Comparison of ENCODE assay signal across 19 cellular contexts in genomic region chr9:14529629-14530028, GRCh38.
DNase-seq lines count a peak whose midpoint lies in the region; ATAC-seq, FAIRE-seq and TF ChIP-seq lines count a peak whose summit lies in the region.
"Had no signal": no experiment of that assay in that cellular context is flagged by ENCODE, and none has a peak within 500 bp of the region (broad histone marks: within the 10 kb centered on the region; RNA-seq: fewer than 3 reads in every experiment).

No MANE protein-coding gene starts in this region.

- no peak overlapping the region for H3K9ac ChIP-seq in SK-N-MC (ENCODE audit: insufficient read length)
- H3K9ac ChIP-seq in H1 (replicated peaks in 1 of 4; ENCODE audit: extremely low read depth in 1 of 4, low read depth in 3 of 4, low read length in 3 of 4): no peak overlapping the region
- H3K9ac ChIP-seq: BLaER1 treated with 17β-estradiol and CSF1 and Interleukin-3, amounts not matched to agents 10 nM and 100 nM had no signal

- no peak overlapping the region for H3K23ac ChIP-seq in H1 (ENCODE audit: insufficient read length)

- H3K56ac ChIP-seq in H1 (replicated peaks; ENCODE audit: insufficient read length, low read depth, low read length): no peak overlapping the region

- no peak for TF ChIP-seq CTCF in H1 (IDR thresholded peaks at IDR 0.05; ENCODE audit: control extremely low read depth in 1 of 3, insufficient read depth in 1 of 3, low read depth in 1 of 3, low read length in 3 of 3)

- H2BK5ac ChIP-seq in H1 (ENCODE audit: low read depth, low read length): no peak overlapping the region

- H2BK120ac ChIP-seq in H1 (replicated peaks; ENCODE audit: low read depth, low read length): no peak overlapping the region

- no peak overlapping the region for H3K4me2 ChIP-seq in H1 (ENCODE audit: insufficient read depth in 1 of 2, low read depth in 2 of 2, low read length in 2 of 2)
- H3K4me2 ChIP-seq: BLaER1 treated with 17β-estradiol and CSF1 and Interleukin-3, amounts not matched to agents 10 nM and 100 nM had no signal

- H2AFZ ChIP-seq in H1 (ENCODE audit: low read length): no peak overlapping the region

- no peak for ATAC-seq in GM18907 (IDR thresholded peaks at IDR 0.05; ENCODE audit: unreplicated experiment)
- ATAC-seq: CD8-positive, alpha-beta T cell; GM23338; HCT116 had no signal

- H3K18ac ChIP-seq in H1 (ENCODE audit: extremely low read depth, low read length): no peak overlapping the region

- DNase-seq in NCI-H146 treated with DMSO at 0.1 percent for 48 hours (lab: John Stamatoyannopoulos, UW; ENCODE audit: unreplicated experiment): peak; percentile 46
- DNase-seq in NCI-H146 (lab: John Stamatoyannopoulos, UW): no peak
- peak; percentile 96 to 100 for DNase-seq in NCI-H446 (lab: John Stamatoyannopoulos, UW)
- no peak for DNase-seq in SK-N-MC (ENCODE audit: low read depth, low spot score)
- no peak for DNase-seq in H1 (ENCODE audit: low read depth in 1 of 2, low spot score in 2 of 2)
- DNase-seq in SIG-M5 treated with dmso at 0.1 percent for 504 hours (lab: John Stamatoyannopoulos, UW; ENCODE audit: unreplicated experiment): no peak
- DNase-seq: CD8-positive, alpha-beta T cell; COR-L47; DMS 273 treated with DMSO at 0.1 percent for 48 hours; DMS53; GDM1; H7; HFFc6 had no signal

- H2BK15ac ChIP-seq in H1 (ENCODE audit: low read length): no peak overlapping the region

- no peak for TF ChIP-seq POLR2A in H1 (IDR thresholded peaks at IDR 0.05; ENCODE audit: control extremely low read depth in 1 of 2, low read depth in 2 of 2, low read length in 2 of 2)

- no peaks in the 10 kb centered on the region for H3K23me2 ChIP-seq in H1 (ENCODE audit: low read depth, low read length)

- H3K79me2 ChIP-seq in H1 (ENCODE audit: control insufficient read depth in 1 of 2, insufficient read depth in 2 of 2, low read length in 2 of 2): no peaks in the 10 kb centered on the region

- no peak overlapping the region for H4K5ac ChIP-seq in H1 (ENCODE audit: insufficient read length, low read depth, low read length)

- H3K4me3 ChIP-seq in SK-N-MC (no peak overlapping the region), H1 (ENCODE audit: extremely low read depth in 1 of 4, insufficient read depth in 2 of 4, low read depth in 3 of 4, low read length in 4 of 4) (no peak overlapping the region)
- H3K4me3 ChIP-seq: BLaER1 treated with 17β-estradiol and CSF1 and Interleukin-3, amounts not matched to agents 10 nM and 100 nM; GM23338 had no signal

- H2BK12ac ChIP-seq in H1 (ENCODE audit: low read depth, low read length): no peak overlapping the region

- WGBS in H1 (ENCODE audit: extremely low coverage in 1 of 2, insufficient coverage in 1 of 2, insufficient read length in 1 of 2, insufficient replicate concordance in 2 of 2, low coverage in 1 of 2, low lambda C conversion rate in 2 of 2, missing lambda C conversion rate in 1 of 2), 2 experiments: 83% methylated on average over 4 of the region's 4 CpGs; no CpG with 5 or more reads in 1 of the 2 experiments

- no peaks in the 10 kb centered on the region for H3K27me3 ChIP-seq in H1 (replicated peaks in 1 of 4; ENCODE audit: control insufficient read depth in 3 of 4, extremely low read depth in 1 of 4, insufficient read depth in 3 of 4, low read length in 3 of 4)
- H3K27me3 ChIP-seq: BLaER1 treated with 17β-estradiol and CSF1 and Interleukin-3, amounts not matched to agents 10 nM and 100 nM had no signal

- H3K4ac ChIP-seq in H1 (replicated peaks; ENCODE audit: insufficient read length, low read depth, low read length): no peak overlapping the region

- H4K20me1 ChIP-seq in H1 (replicated peaks in 1 of 2; ENCODE audit: control insufficient read depth in 1 of 2, insufficient read depth in 2 of 2, low read length in 2 of 2): no peaks in the 10 kb centered on the region
- H4K20me1 ChIP-seq: BLaER1 treated with 17β-estradiol and CSF1 and Interleukin-3, amounts not matched to agents 10 nM and 100 nM had no signal

- no peaks in the 10 kb centered on the region for H3K9me3 ChIP-seq in SK-N-MC (ENCODE audit: low read depth, low read length)
- no peaks in the 10 kb centered on the region for H3K9me3 ChIP-seq in H1 (ENCODE audit: insufficient read depth in 2 of 2, low read depth in 1 of 2, low read length in 1 of 2)
- H3K9me3 ChIP-seq: BLaER1 treated with 17β-estradiol and CSF1 and Interleukin-3, amounts not matched to agents 10 nM and 100 nM had no signal

- H2BK20ac ChIP-seq in H1 (ENCODE audit: low read length): no peak overlapping the region

- CTCF ChIA-PET in H1 (lab: Charles Lee; ENCODE audit: partially characterized antibody): no interaction called here

- H3K4me1 ChIP-seq in H1 (replicated peaks in 1 of 4; ENCODE audit: control insufficient read depth in 3 of 4, insufficient read depth in 4 of 4, low read length in 3 of 4): peaks cover 2 to 23% (median 10%) of the 10 kb centered on the region in 4 experiments
- H3K4me1 ChIP-seq: BLaER1 treated with 17β-estradiol and CSF1 and Interleukin-3, amounts not matched to agents 10 nM and 100 nM had no signal

- H2AK5ac ChIP-seq in H1 (ENCODE audit: low read depth, low read length): no peak overlapping the region

- no peak overlapping the region for H4K91ac ChIP-seq in H1 (replicated peaks; ENCODE audit: insufficient read length, low read length)

- no peaks in the 10 kb centered on the region for H3K36me3 ChIP-seq in SK-N-MC (ENCODE audit: insufficient read depth, low read length)
- H3K36me3 ChIP-seq in H1 (ENCODE audit: control insufficient read depth in 2 of 4, insufficient read depth in 4 of 4, low read length in 3 of 4): no peaks in the 10 kb centered on the region
- H3K36me3 ChIP-seq: BLaER1 treated with 17β-estradiol and CSF1 and Interleukin-3, amounts not matched to agents 10 nM and 100 nM had no signal

- H3K27ac ChIP-seq in SK-N-MC (0 out of 2 replicates have a peak overlapping the region, but pooled peaks have one; percentile 2), H1 (ENCODE audit: low read depth, low read length) (no peak overlapping the region)
- H3K27ac ChIP-seq: BLaER1 treated with 17β-estradiol and CSF1 and Interleukin-3, amounts not matched to agents 10 nM and 100 nM had no signal

- no peak for TF ChIP-seq RAD21 in H1 (IDR thresholded peaks at IDR 0.05 in 1 of 2, conservative IDR thresholded peaks at IDR 0.05 in 1 of 2; ENCODE audit: low read depth in 2 of 2, low read length in 2 of 2)

- POLR2A ChIA-PET in H1 (lab: Charles Lee; ENCODE audit: partially characterized antibody): no interaction called here

- FAIRE-seq in H1 (lab: Jason Lieb, UNC): no peak
- FAIRE-seq: GM12892, GM18507 had no signal

- TF ChIP-seq EP300 in H1 (IDR thresholded peaks at IDR 0.05; ENCODE audit: borderline replicate concordance in 1 of 2, low read depth in 2 of 2, low read length in 2 of 2): no peak

- H4K8ac ChIP-seq in H1 (ENCODE audit: extremely low read depth, insufficient read depth, low read length): no peak overlapping the region

- H3K14ac ChIP-seq in H1 (ENCODE audit: insufficient read length): no peak overlapping the region

- H3K79me1 ChIP-seq in H1 (ENCODE audit: low read depth, low read length): no peaks in the 10 kb centered on the region

TF ChIP-seq in H1, 55 proteins besides CTCF, POLR2A, EP300 and RAD21:
- TF ChIP-seq SAP30 (IDR thresholded peaks at IDR 0.05; ENCODE audit: insufficient read depth, insufficient replicate concordance, low read length) (no peak), CEBPB (IDR thresholded peaks at IDR 0.05; ENCODE audit: low read depth, low read length) (peak; percentile 69; the same call in 1 of the 2 replicates), MAFK (IDR thresholded peaks at IDR 0.05; ENCODE audit: low read depth, low read length) (no peak)

Comparison
In these comparisons a context has a peak if more than half of its experiments do, and no peak if none do; other contexts are left out.
1. DNase-seq: peak in NCI-H146 treated with DMSO at 0.1 percent for 48 hours (single experiment) and NCI-H446 (2 of 2); none in NCI-H146 (single experiment), SK-N-MC (single experiment), H1 (0 of 2) and SIG-M5 treated with dmso at 0.1 percent for 504 hours (single experiment).